Comparison of ENCODE assay signal across 8 cellular contexts in genomic region chr16:23556881-23557778, GRCh38. TPM values are rescaled to one million over a fixed set of nuclear protein-coding genes. Genes with fewer than 3 reads are reported as not detected.
DNase-seq lines count a peak whose midpoint lies in the region; ATAC-seq and TF ChIP-seq lines count a peak whose summit lies in the region.

TSS of gene EARS2 (minus strand) at chr16:23557350. CDS start at chr16:23557343, 7 bp downstream.
A gene with protein sequence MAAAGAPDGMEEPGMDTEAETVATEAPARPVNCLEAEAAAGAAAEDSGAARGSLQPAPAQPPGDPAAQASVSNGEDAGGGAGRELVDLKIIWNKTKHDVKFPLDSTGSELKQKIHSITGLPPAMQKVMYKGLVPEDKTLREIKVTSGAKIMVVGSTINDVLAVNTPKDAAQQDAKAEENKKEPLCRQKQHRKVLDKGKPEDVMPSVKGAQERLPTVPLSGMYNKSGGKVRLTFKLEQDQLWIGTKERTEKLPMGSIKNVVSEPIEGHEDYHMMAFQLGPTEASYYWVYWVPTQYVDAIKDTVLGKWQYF (plus strand): TSS chr16:23557727. CDS start chr16:23557743, 16 bp downstream.

- intact Hi-C loops in left cardiac atrium (cut with DNase I): loop anchor here (1.0 to 5.0 kb wide), 2 partner anchors 35 to 39 kb away; partner anchors contain the start of gene NDUFAB1 (in 1 of the 2)

- in situ Hi-C loops in GM13976 (cut with MboI; ENCODE audit: low sequenced_read_pairs, unreplicated experiment): no loop called here

- H3K4me3 Mint-ChIP-seq in progenitor cell of endocrine pancreas (ENCODE audit: low read depth): peak within 1 kb of the TSS; percentile 95

- peaks cover 1% of the 10 kb centered on the region for H3K36me3 Mint-ChIP-seq in progenitor cell of endocrine pancreas (ENCODE audit: insufficient read depth)

- H3K9me3 Mint-ChIP-seq in progenitor cell of endocrine pancreas (ENCODE audit: low read depth): no peaks in the 10 kb centered on the region

- H3K4me1 Mint-ChIP-seq in progenitor cell of endocrine pancreas (ENCODE audit: low read depth): peaks cover 7% of the 10 kb centered on the region

- TF ChIP-seq CTCF in GM13976 (IDR thresholded peaks at IDR 0.05; ENCODE audit: borderline replicate concordance, control extremely low read depth, extremely low read depth, insufficient read depth, missing control alignments) (peak; percentile 96), progenitor cell of endocrine pancreas (IDR thresholded peaks at IDR 0.05; ENCODE audit: unreplicated experiment) (peak; percentile 97)

- DNase-seq in GM13976 (ENCODE audit: low spot score): peak; percentile 97
- peak; percentile 99 for DNase-seq in NCI-H146 (lab: John Stamatoyannopoulos, UW)
- peak; percentile 84 to 97 (median 90) for DNase-seq in T-helper 1 cell
- peak; percentile 97 for DNase-seq in amniotic epithelial cell (ENCODE audit: low read depth)
- peak; percentile 98 for DNase-seq in left cardiac atrium
- peak; percentile 100 for DNase-seq in progenitor cell of endocrine pancreas (ENCODE audit: low spot score, unreplicated experiment)
- peak; percentile 98 for DNase-seq in ureter (ENCODE audit: low spot score)

- ATAC-seq in HG02870 (IDR thresholded peaks at IDR 0.05; ENCODE audit: unreplicated experiment): peak; percentile 86
- ATAC-seq in left cardiac atrium: peak; percentile 96 to 97

- H3K27ac Mint-ChIP-seq in progenitor cell of endocrine pancreas: peak within 1 kb of the TSS; percentile 96

- H3K27me3 Mint-ChIP-seq in progenitor cell of endocrine pancreas: no peaks in the 10 kb centered on the region

RNA-seq across cellular contexts. Expression of gene EARS2, which starts in this region (rescaled TPM):
- total RNA-seq in left cardiac atrium (10 to 100 TPM; 16.6 to 19.3 TPM), progenitor cell of endocrine pancreas (24.7 and 26.6 TPM in 2 replicates), ureter (45.6 TPM)

RNA-seq across cellular contexts. Expression of the second gene that starts in this region (rescaled TPM):
- 10 to 100 TPM; 50.7 to 62.3 TPM for total RNA-seq in left cardiac atrium
- 101 and 106 TPM in 2 replicates for total RNA-seq in progenitor cell of endocrine pancreas
- 51.3 TPM for total RNA-seq in ureter

Comparison
In these comparisons a context has a peak if more than half of its experiments do, and no peak if none do; other contexts are left out.
1. Peak in every context shown above with its lines: DNase-seq and ATAC-seq.